Comparison of ENCODE assay signal across 18 cellular contexts in genomic region chr18:66795011-66795410, GRCh38.
A peak's percentile ranks its signal among the peaks of the same experiment; 100 is the strongest.
DNase-seq lines count a peak whose midpoint lies in the region; ATAC-seq, FAIRE-seq and TF ChIP-seq lines count a peak whose summit lies in the region.
"Had no signal": no experiment of that assay in that cellular context is flagged by ENCODE, and none has a peak within 500 bp of the region (broad histone marks: within the 10 kb centered on the region; RNA-seq: fewer than 3 reads in every experiment).

No MANE protein-coding gene starts in this region.

- no peaks in the 10 kb centered on the region for H3K4me1 ChIP-seq in HepG2 (ENCODE audit: insufficient read depth, low read length)
- no peaks in the 10 kb centered on the region for H3K4me1 ChIP-seq in right lobe of liver
- H3K4me1 ChIP-seq in small intestine (ENCODE audit: control insufficient read depth in 2 of 2, insufficient read depth in 1 of 2, low read depth in 1 of 2, low read length in 1 of 2) = no peaks in the 10 kb centered on the region
- H3K4me1 ChIP-seq in osteoblast (ENCODE audit: insufficient read depth, low read length) = no peaks in the 10 kb centered on the region
- no peaks in the 10 kb centered on the region for H3K4me1 ChIP-seq in upper lobe of right lung
- H3K4me1 ChIP-seq: BLaER1 had no signal

- H3K9me3 ChIP-seq in HepG2 (ENCODE audit: low read length) (no peaks in the 10 kb centered on the region), right lobe of liver (no peaks in the 10 kb centered on the region), small intestine (ENCODE audit: control insufficient read depth, low read depth) (no peaks in the 10 kb centered on the region), osteoblast (ENCODE audit: low read depth, low read length) (no peaks in the 10 kb centered on the region), upper lobe of right lung (no peaks in the 10 kb centered on the region)
- H3K9me3 ChIP-seq: BLaER1 had no signal

- H3K36me3 ChIP-seq in HepG2 (replicated peaks in 1 of 2; ENCODE audit: control insufficient read depth in 1 of 2, insufficient read depth in 2 of 2, low read length in 2 of 2) (no peaks in the 10 kb centered on the region), right lobe of liver (no peaks in the 10 kb centered on the region), small intestine (ENCODE audit: control insufficient read depth in 2 of 2, insufficient read depth in 2 of 2, low read length in 2 of 2) (no peaks in the 10 kb centered on the region), osteoblast (ENCODE audit: insufficient read depth, low read length) (no peaks in the 10 kb centered on the region), upper lobe of right lung (no peaks in the 10 kb centered on the region)
- H3K36me3 ChIP-seq: BLaER1 had no signal

- no peak for TF ChIP-seq RAD21 in HepG2 (CRISPR knock-in tag; IDR thresholded peaks at IDR 0.05)

- CTCF ChIA-PET in HepG2 (lab: Yijun Ruan, JAX; ENCODE audit: low intra/inter-chr PET ratio, low total read pairs) = no interaction called here

- ATAC-seq in HepG2 = no peak
- no peak for ATAC-seq in right lobe of liver
- no peak for ATAC-seq in HG02678 (IDR thresholded peaks at IDR 0.05; ENCODE audit: unreplicated experiment)
- ATAC-seq in upper lobe of right lung = no peak
- ATAC-seq: CD8-positive, alpha-beta T cell had no signal

- no peak for TF ChIP-seq CTCF in HepG2 (CRISPR knock-in tag; IDR thresholded peaks at IDR 0.05)
- TF ChIP-seq CTCF in right lobe of liver (IDR thresholded peaks at IDR 0.05) = no peak
- no peak for TF ChIP-seq CTCF in astrocyte of the cerebellum (IDR thresholded peaks at IDR 0.05; ENCODE audit: low read depth, low read length, missing control alignments)
- no peak for TF ChIP-seq CTCF in fibroblast of pulmonary artery (IDR thresholded peaks at IDR 0.05; ENCODE audit: low read length, missing control alignments)
- TF ChIP-seq CTCF in osteoblast (IDR thresholded peaks at IDR 0.05; ENCODE audit: extremely low read depth, low read depth, low read length) = no peak
- no peak for TF ChIP-seq CTCF in upper lobe of right lung (IDR thresholded peaks at IDR 0.05)

- intact Hi-C loops in HepG2 (cut with micrococcal nuclease; ENCODE audit: unreplicated experiment) (no loop called here), right lobe of liver (cut with DNase I) (no loop called here), upper lobe of right lung (cut with DNase I) (no loop called here)

- no peaks in the 10 kb centered on the region for H3K27me3 ChIP-seq in HepG2 (ENCODE audit: control insufficient read depth in 1 of 2, insufficient read depth in 2 of 2, low read length in 2 of 2)
- no peaks in the 10 kb centered on the region for H3K27me3 ChIP-seq in right lobe of liver
- H3K27me3 ChIP-seq in small intestine (ENCODE audit: control insufficient read depth in 2 of 2, insufficient read depth in 2 of 2, low read length in 2 of 2) = no peaks in the 10 kb centered on the region
- H3K27me3 ChIP-seq in osteoblast (ENCODE audit: insufficient read depth, low read length) = no peaks in the 10 kb centered on the region
- H3K27me3 ChIP-seq in upper lobe of right lung = no peaks in the 10 kb centered on the region
- H3K27me3 ChIP-seq: BLaER1 had no signal

- H3K4me3 ChIP-seq in HepG2 (replicated peaks in 1 of 3; ENCODE audit: insufficient read depth in 1 of 3, low read depth in 2 of 3, low read length in 3 of 3) = no peak overlapping the region
- no peak overlapping the region for H3K4me3 ChIP-seq in right lobe of liver
- H3K4me3 ChIP-seq in astrocyte of the cerebellum (ENCODE audit: low read depth, low read length) = no peak overlapping the region
- no peak overlapping the region for H3K4me3 ChIP-seq in fibroblast of pulmonary artery (replicated peaks; ENCODE audit: low read depth, low read length)
- H3K4me3 ChIP-seq in small intestine (ENCODE audit: low read depth in 1 of 2, low read length in 2 of 2) = no peak overlapping the region
- no peak overlapping the region for H3K4me3 ChIP-seq in osteoblast (ENCODE audit: insufficient read depth, low read length)
- no peak overlapping the region for H3K4me3 ChIP-seq in upper lobe of right lung
- H3K4me3 ChIP-seq: BLaER1 had no signal

- POLR2A ChIA-PET in HepG2 (lab: Yijun Ruan, JAX) = no interaction called here

- no peak for TF ChIP-seq EP300 in HepG2 (IDR thresholded peaks at IDR 0.05; ENCODE audit: low read depth in 2 of 2, low read length in 2 of 2)
- TF ChIP-seq EP300 in HepG2 (CRISPR knock-in tag; IDR thresholded peaks at IDR 0.05; ENCODE audit: borderline replicate concordance) = no peak

- no TSS peak for BruUV-seq in HepG2 (replicated peaks; lab: Mats Ljungman, UMichigan)

- H3K9ac ChIP-seq in HepG2 (ENCODE audit: insufficient read depth, low read depth, low read length) = no peak overlapping the region
- H3K9ac ChIP-seq: BLaER1 had no signal

- H3K4me2 ChIP-seq in HepG2 (ENCODE audit: low read depth, low read length) = no peak overlapping the region
- H3K4me2 ChIP-seq in osteoblast (ENCODE audit: insufficient read depth, low read length) = no peak overlapping the region
- H3K4me2 ChIP-seq: BLaER1 had no signal

- H4K20me1 ChIP-seq in HepG2 (ENCODE audit: insufficient read depth, low read length) = no peaks in the 10 kb centered on the region
- no peaks in the 10 kb centered on the region for H4K20me1 ChIP-seq in osteoblast (ENCODE audit: insufficient read depth, low read length)
- H4K20me1 ChIP-seq: BLaER1 had no signal

- TF ChIP-seq POLR2A in HepG2 (IDR thresholded peaks at IDR 0.05; ENCODE audit: insufficient read depth in 1 of 2, low read depth in 2 of 2, low read length in 2 of 2) (no peak), right lobe of liver (IDR thresholded peaks at IDR 0.05) (no peak)

- H3K79me2 ChIP-seq in HepG2 (ENCODE audit: insufficient read depth, low read length) (no peaks in the 10 kb centered on the region), osteoblast (ENCODE audit: insufficient read depth, low read length) (no peaks in the 10 kb centered on the region)

- in situ Hi-C loops in HepG2 (cut with HindIII; ENCODE audit: extremely low pct_ligation_motif_present, low pct_unique_long_range_greater_than_20kb) = no loop called here
- in situ Hi-C loops in astrocyte of the cerebellum (cut with HindIII; ENCODE audit: low sequenced_read_pairs) = no loop called here

- FAIRE-seq in HepG2 (lab: Jason Lieb, UNC) (no peak), small intestine (lab: Jason Lieb, UNC) (no peak)

- no peak overlapping the region for H3K27ac ChIP-seq in HepG2 (ENCODE audit: extremely low read length, insufficient read depth, low read length)
- no peak overlapping the region for H3K27ac ChIP-seq in right lobe of liver
- no peak overlapping the region for H3K27ac ChIP-seq in small intestine (ENCODE audit: low read depth in 1 of 2, low read length in 1 of 2)
- no peak overlapping the region for H3K27ac ChIP-seq in osteoblast (ENCODE audit: low read depth, low read length)
- H3K27ac ChIP-seq in upper lobe of right lung = no peak overlapping the region
- H3K27ac ChIP-seq: BLaER1 had no signal

- DNase-seq in HepG2 (ENCODE audit: low spot score) (no peak), right lobe of liver (no peak), astrocyte of the cerebellum (ENCODE audit: low read depth) (peak; percentile 26), fibroblast of pulmonary artery (ENCODE audit: low read depth) (peak; percentile 20), small intestine (peak; percentile 1), osteoblast (ENCODE audit: insufficient read length, low spot score, missing footprints) (no peak), upper lobe of right lung (no peak)
- DNase-seq: CD8-positive, alpha-beta T cell; DMS79; H7; IMR-90; Kasumi-1; MM.1S; NCI-H1105 treated with DMSO at 0.1 percent for 48 hours; NCI-H1930; NCI-H446 had no signal

- H2AFZ ChIP-seq in HepG2 (ENCODE audit: low read length) (no peak overlapping the region), osteoblast (ENCODE audit: low read length) (no peak overlapping the region)

- WGBS in HepG2 (ENCODE audit: low lambda C conversion rate) = 0% methylated on average over 3 of the region's 3 CpGs
- 33% methylated on average over 3 of the region's 3 CpGs for whole genome bisulfite sequencing in right lobe of liver (ENCODE audit: insufficient coverage, low coverage, low lambda C conversion rate, missing lambda C conversion rate)
- 32 to 47% (median 46%) methylated on average over 3 of the region's 3 CpGs for WGBS in small intestine, 3 donors

TF ChIP-seq in HepG2, 621 proteins besides CTCF, POLR2A, EP300 and RAD21:
- TF ChIP-seq SP1 (IDR thresholded peaks at IDR 0.05) = no peak
- TF ChIP-seq SP1 (CRISPR knock-in tag; IDR thresholded peaks at IDR 0.05) = no peak
- TF ChIP-seq ATF7 (IDR thresholded peaks at IDR 0.05) = 0 out of 2 replicates have a peak, but pooled peaks have one; percentile 16
- no peak for TF ChIP-seq ATF7 (CRISPR knock-in tag; IDR thresholded peaks at IDR 0.05)

Comparison
In these comparisons a context has a peak if more than half of its experiments do, and no peak if none do; other contexts are left out.
1. DNase-seq: peak in astrocyte of the cerebellum (single experiment), fibroblast of pulmonary artery (single experiment) and small intestine (single experiment); none in HepG2 (single experiment), right lobe of liver (0 of 3), osteoblast (single experiment) and upper lobe of right lung (single experiment).